23 cellular contexts compared by ENCODE assay signal in genomic region chr5:32714836-32715235, GRCh38. TPM values are rescaled to one million over a fixed set of nuclear protein-coding genes. Genes with fewer than 3 reads are reported as not detected.
DNase-seq lines count a peak whose midpoint lies in the region; ATAC-seq, FAIRE-seq and TF ChIP-seq lines count a peak whose summit lies in the region.
"Had no signal": no experiment of that assay in that cellular context is flagged by ENCODE, and none has a peak within 500 bp of the region (broad histone marks: within the 10 kb centered on the region; RNA-seq: fewer than 3 reads in every experiment).

No MANE protein-coding gene starts in this region.

- H3K36me3 ChIP-seq in lower lobe of right lung (no peaks in the 10 kb centered on the region), stomach smooth muscle (ENCODE audit: control insufficient read depth in 2 of 2, insufficient read depth in 2 of 2, low read length in 2 of 2) (no peaks in the 10 kb centered on the region)
- H3K36me3 ChIP-seq: adrenal gland, BE2C, vagina had no signal

- TF ChIP-seq CTCF in brain (conservative IDR thresholded peaks at IDR 0.05) (no peak), lower lobe of right lung (IDR thresholded peaks at IDR 0.05) (no peak)

- H3K9me3 ChIP-seq in lower lobe of right lung (peaks cover 6% of the 10 kb centered on the region), stomach smooth muscle (ENCODE audit: control insufficient read depth in 2 of 2, low read length in 2 of 2) (no peaks in the 10 kb centered on the region)
- H3K9me3 ChIP-seq: adrenal gland, BE2C, vagina had no signal

- DNase-seq in HCEC 1CT (peak; percentile 13), lower lobe of right lung (no peak), DMS 273 treated with DMSO at 0.1 percent for 48 hours (lab: John Stamatoyannopoulos, UW) (no peak), RCC 7860 (ENCODE audit: low spot score) (no peak)
- DNase-seq: BE2C; hypothalamus; left cardiac atrium; mucosa of descending colon; NCI-H1417; NCI-H774; nucleus accumbens; stimulated activated CD4-positive, alpha-beta T cell treated with anti-CD3 and anti-CD28 coated beads, Interleukin-1b, Interleukin-23, amount 100 ng/mL, for 48 hours; stimulated activated naive CD8-positive, alpha-beta T cell treated with anti-CD3 and anti-CD28 coated beads, Interleukin-15, amount 100 ng/mL, for 72 hours; T-helper 9 cell had no signal

- no peaks in the 10 kb centered on the region for H3K36me3 Mint-ChIP-seq in brain

- ATAC-seq in lower lobe of right lung: no peak
- no peak for ATAC-seq in GM18517 (IDR thresholded peaks at IDR 0.05; ENCODE audit: unreplicated experiment)
- ATAC-seq: activated CD4-positive, CD25-positive, alpha-beta regulatory T cell treated with anti-CD3 and anti-CD28 coated beads, Interleukin-2, amount 50 U/mL, for 24 hours; mucosa of descending colon; stimulated activated naive CD8-positive, alpha-beta T cell treated with anti-CD3 and anti-CD28 coated beads, Interleukin-15, amount 100 ng/mL, for 72 hours had no signal

- H3K27me3 ChIP-seq in lower lobe of right lung (ENCODE audit: low read depth): peaks cover 38% of the 10 kb centered on the region
- H3K27me3 ChIP-seq in stomach smooth muscle (ENCODE audit: control insufficient read depth in 1 of 2, insufficient read depth in 2 of 2, low read length in 2 of 2): peaks cover 0 to 12% of the 10 kb centered on the region in 2 donors
- H3K27me3 ChIP-seq: vagina had no signal

- H3K27me3 Mint-ChIP-seq in brain: peaks cover 89% of the 10 kb centered on the region

- no peak for FAIRE-seq in RCC 7860 (lab: Jason Lieb, UNC)
- FAIRE-seq: G401.6, HTR-8/SVneo had no signal

- peak overlapping the region; percentile 75 to 91 (median 83) for H3K4me3 Mint-ChIP-seq in brain
- H3K4me3 Mint-ChIP-seq: stimulated activated naive CD8-positive, alpha-beta T cell treated with anti-CD3 and anti-CD28 coated beads, Interleukin-15, amount 100 ng/mL, for 72 hours had no signal

- H3K9ac ChIP-seq in stomach smooth muscle (ENCODE audit: low read length in 2 of 2): peak overlapping the region; percentile 51 to 54

- H3K9me3 Mint-ChIP-seq in brain: peaks cover 16 to 31% (median 25%) of the 10 kb centered on the region in 5 experiments

- H3K4me1 ChIP-seq in lower lobe of right lung (peaks cover 35% of the 10 kb centered on the region), stomach smooth muscle (ENCODE audit: control insufficient read depth, insufficient read depth, low read length) (peaks cover 31% of the 10 kb centered on the region)
- H3K4me1 ChIP-seq: BE2C had no signal

- peak overlapping the region in 3 of 5 experiments; percentile 23 to 48 (median 31) for H3K27ac Mint-ChIP-seq in brain
- H3K27ac Mint-ChIP-seq: stimulated activated naive CD8-positive, alpha-beta T cell treated with anti-CD3 and anti-CD28 coated beads, Interleukin-15, amount 100 ng/mL, for 72 hours had no signal

- H3K4me3 ChIP-seq in lower lobe of right lung (peak overlapping the region; percentile 74), stomach smooth muscle (ENCODE audit: low read length in 2 of 2) (peak overlapping the region; percentile 87 to 92)
- H3K4me3 ChIP-seq: mucosa of descending colon had no signal

- intact Hi-C loops in lower lobe of right lung (cut with DNase I): no loop called here

- peaks cover 26% of the 10 kb centered on the region for H3K4me1 Mint-ChIP-seq in brain

- no peak overlapping the region for H3K27ac ChIP-seq in lower lobe of right lung
- no peak overlapping the region for H3K27ac ChIP-seq in stomach smooth muscle (ENCODE audit: low read length)

RNA-seq across cellular contexts. Expression of gene NPR3, which starts 3.7 kb away (rescaled TPM):
- 0.17 TPM for polyA plus RNA-seq in brain (ENCODE audit: insufficient read depth, low read depth, low replicate concordance)
- 35.8 TPM for total RNA-seq in lower lobe of right lung
- total RNA-seq: SK-MEL-5 had no signal
